Comparison of ENCODE assay signal across 24 cellular contexts in genomic region chr11:100865443-100865842, GRCh38.
"Had no signal": no experiment of that assay in that cellular context is flagged by ENCODE, and none has a peak within 500 bp of the region (broad histone marks: within the 10 kb centered on the region; RNA-seq: fewer than 3 reads in every experiment).

No MANE protein-coding gene starts in this region.

- DNase-seq: hypothalamus; islet precursor cell; left colon; left lung; lower lobe of right lung; mammary epithelial cell; mesenchymal stem cell; naive thymus-derived CD8-positive, alpha-beta T cell; nucleus accumbens; pancreas; posterior cingulate gyrus; retina; right cardiac atrium; spleen; stimulated activated CD4-positive, alpha-beta T cell treated with anti-CD3 and anti-CD28 coated beads, Interleukin-4, amount 100 ng/mL, for 24 hours; stimulated activated naive CD4-positive, alpha-beta T cell; tibial artery; trophoblast cell; upper lobe of right lung had no signal

- H3K4me3 ChIP-seq: left lung, lower lobe of right lung, pancreas, prostate gland, skin epidermis, spleen, suprapubic skin, thoracic aorta, tibial artery, upper lobe of right lung had no signal

- H3K36me3 ChIP-seq: left lung, lower lobe of right lung, pancreas, prostate gland, spleen, suprapubic skin, thoracic aorta, tibial artery, upper lobe of right lung had no signal

- H3K27ac ChIP-seq: left lung, lower lobe of right lung, pancreas, prostate gland, skin epidermis, spleen, suprapubic skin, thoracic aorta, tibial artery, upper lobe of right lung had no signal

- H3K4me1 ChIP-seq: left lung, lower lobe of right lung, pancreas, prostate gland had no signal

- H3K9me3 ChIP-seq: left lung, lower lobe of right lung, pancreas, prostate gland, suprapubic skin, thoracic aorta, tibial artery, upper lobe of right lung had no signal

- H3K27me3 ChIP-seq: left lung, pancreas, spleen, suprapubic skin, tibial artery, upper lobe of right lung had no signal

- FAIRE-seq: pancreas, urothelium cell line had no signal
